In genomic region chr3:40308725-40309438, GRCh38 we compare ENCODE assay signal across 1 cellular context.
TF ChIP-seq lines count a peak whose summit lies in the region.

No MANE protein-coding gene starts in this region.

TF ChIP-seq in GM23338, 12 proteins besides CTCF, POLR2A, EP300 and RAD21 (continued from another document):
- TF ChIP-seq, protein P1, sequence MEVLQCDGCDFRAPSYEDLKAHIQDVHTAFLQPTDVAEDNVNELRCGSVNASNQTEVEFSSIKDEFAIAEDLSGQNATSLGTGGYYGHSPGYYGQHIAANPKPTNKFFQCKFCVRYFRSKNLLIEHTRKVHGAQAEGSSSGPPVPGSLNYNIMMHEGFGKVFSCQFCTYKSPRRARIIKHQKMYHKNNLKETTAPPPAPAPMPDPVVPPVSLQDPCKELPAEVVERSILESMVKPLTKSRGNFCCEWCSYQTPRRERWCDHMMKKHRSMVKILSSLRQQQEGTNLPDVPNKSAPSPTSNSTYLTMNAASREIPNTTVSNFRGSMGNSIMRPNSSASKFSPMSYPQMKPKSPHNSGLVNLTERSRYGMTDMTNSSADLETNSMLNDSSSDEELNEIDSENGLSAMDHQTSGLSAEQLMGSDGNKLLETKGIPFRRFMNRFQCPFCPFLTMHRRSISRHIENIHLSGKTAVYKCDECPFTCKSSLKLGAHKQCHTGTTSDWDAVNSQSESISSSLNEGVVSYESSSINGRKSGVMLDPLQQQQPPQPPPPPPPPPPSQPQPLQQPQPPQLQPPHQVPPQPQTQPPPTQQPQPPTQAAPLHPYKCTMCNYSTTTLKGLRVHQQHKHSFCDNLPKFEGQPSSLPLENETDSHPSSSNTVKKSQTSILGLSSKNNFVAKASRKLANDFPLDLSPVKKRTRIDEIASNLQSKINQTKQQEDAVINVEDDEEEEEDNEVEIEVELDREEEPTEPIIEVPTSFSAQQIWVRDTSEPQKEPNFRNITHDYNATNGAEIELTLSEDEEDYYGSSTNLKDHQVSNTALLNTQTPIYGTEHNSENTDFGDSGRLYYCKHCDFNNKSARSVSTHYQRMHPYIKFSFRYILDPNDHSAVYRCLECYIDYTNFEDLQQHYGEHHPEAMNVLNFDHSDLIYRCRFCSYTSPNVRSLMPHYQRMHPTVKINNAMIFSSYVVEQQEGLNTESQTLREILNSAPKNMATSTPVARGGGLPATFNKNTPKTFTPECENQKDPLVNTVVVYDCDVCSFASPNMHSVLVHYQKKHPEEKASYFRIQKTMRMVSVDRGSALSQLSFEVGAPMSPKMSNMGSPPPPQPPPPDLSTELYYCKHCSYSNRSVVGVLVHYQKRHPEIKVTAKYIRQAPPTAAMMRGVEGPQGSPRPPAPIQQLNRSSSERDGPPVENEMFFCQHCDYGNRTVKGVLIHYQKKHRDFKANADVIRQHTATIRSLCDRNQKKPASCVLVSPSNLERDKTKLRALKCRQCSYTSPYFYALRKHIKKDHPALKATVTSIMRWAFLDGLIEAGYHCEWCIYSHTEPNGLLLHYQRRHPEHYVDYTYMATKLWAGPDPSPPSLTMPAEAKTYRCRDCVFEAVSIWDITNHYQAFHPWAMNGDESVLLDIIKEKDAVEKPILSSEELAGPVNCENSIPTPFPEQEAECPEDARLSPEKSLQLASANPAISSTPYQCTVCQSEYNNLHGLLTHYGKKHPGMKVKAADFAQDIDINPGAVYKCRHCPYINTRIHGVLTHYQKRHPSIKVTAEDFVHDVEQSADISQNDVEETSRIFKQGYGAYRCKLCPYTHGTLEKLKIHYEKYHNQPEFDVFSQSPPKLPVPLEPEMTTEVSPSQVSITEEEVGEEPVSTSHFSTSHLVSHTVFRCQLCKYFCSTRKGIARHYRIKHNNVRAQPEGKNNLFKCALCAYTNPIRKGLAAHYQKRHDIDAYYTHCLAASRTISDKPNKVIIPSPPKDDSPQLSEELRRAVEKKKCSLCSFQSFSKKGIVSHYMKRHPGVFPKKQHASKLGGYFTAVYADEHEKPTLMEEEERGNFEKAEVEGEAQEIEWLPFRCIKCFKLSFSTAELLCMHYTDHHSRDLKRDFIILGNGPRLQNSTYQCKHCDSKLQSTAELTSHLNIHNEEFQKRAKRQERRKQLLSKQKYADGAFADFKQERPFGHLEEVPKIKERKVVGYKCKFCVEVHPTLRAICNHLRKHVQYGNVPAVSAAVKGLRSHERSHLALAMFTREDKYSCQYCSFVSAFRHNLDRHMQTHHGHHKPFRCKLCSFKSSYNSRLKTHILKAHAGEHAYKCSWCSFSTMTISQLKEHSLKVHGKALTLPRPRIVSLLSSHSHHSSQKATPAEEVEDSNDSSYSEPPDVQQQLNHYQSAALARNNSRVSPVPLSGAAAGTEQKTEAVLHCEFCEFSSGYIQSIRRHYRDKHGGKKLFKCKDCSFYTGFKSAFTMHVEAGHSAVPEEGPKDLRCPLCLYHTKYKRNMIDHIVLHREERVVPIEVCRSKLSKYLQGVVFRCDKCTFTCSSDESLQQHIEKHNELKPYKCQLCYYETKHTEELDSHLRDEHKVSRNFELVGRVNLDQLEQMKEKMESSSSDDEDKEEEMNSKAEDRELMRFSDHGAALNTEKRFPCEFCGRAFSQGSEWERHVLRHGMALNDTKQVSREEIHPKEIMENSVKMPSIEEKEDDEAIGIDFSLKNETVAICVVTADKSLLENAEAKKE (CRISPR knock-in tag; IDR thresholded peaks at IDR 0.05) = no peak
- TF ChIP-seq POLR2AphosphoS5 (IDR thresholded peaks at IDR 0.05; ENCODE audit: low read depth) (no peak), STAT1 (IDR thresholded peaks at IDR 0.05; ENCODE audit: unreplicated experiment) (no peak), EZH2 (IDR thresholded peaks at IDR 0.05; ENCODE audit: low read depth, unreplicated experiment) (no peak), JUNB (IDR thresholded peaks at IDR 0.05; ENCODE audit: unreplicated experiment) (no peak)
- TF ChIP-seq, protein P2, sequence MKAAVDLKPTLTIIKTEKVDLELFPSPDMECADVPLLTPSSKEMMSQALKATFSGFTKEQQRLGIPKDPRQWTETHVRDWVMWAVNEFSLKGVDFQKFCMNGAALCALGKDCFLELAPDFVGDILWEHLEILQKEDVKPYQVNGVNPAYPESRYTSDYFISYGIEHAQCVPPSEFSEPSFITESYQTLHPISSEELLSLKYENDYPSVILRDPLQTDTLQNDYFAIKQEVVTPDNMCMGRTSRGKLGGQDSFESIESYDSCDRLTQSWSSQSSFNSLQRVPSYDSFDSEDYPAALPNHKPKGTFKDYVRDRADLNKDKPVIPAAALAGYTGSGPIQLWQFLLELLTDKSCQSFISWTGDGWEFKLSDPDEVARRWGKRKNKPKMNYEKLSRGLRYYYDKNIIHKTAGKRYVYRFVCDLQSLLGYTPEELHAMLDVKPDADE (IDR thresholded peaks at IDR 0.05) = no peak
TF ChIP-seq in GM23338: peak in this region for 0.
